ENCODE assay signal across 9 cellular contexts in the genomic region with DNA sequence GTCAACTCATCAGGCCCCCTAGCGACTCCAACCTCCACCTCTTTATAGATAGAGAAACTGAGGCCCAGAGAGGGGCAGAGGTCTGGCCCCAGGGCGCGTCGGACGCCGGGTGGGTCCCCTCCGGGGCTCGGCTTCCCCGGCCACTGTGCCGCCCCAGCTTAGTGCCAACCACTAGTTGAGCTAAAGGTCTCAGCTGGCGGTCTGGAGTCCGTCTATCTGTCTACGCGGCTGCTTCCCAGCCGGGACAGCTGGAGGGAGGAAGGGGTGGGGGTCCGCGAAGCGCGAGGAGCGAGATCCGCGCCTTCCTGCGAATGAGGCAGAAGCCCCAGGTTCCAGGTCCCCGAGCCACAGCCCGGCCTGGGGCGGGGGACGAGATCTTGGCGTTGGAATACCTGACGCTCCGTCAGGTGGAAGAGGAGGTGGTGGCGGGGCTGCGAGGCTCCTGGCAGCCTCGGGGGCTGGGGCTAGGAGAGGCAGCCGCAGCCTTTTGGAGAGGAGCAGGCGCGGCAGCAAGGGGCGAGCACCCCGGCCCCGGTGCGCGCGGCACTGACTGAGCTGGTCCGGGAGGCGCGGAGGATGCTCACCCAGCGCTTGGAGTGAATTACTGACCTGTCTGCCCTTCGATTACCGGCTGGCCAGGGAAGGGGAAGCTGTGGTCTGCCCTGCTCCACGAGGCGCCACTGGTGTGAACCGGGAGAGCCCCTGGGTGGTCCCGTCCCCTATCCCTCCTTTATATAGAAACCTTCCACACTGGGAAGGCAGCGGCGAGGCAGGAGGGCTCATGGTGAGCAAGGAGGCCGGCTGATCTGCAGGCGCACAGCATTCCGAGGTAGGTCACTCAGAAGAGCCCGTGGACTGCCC. TPM values are rescaled to one million over a fixed set of nuclear protein-coding genes. Genes with fewer than 3 reads are reported as not detected.
DNase-seq lines count a peak whose midpoint lies in the region; ATAC-seq, FAIRE-seq and TF ChIP-seq lines count a peak whose summit lies in the region.
"Had no signal": no experiment of that assay in that cellular context is flagged by ENCODE, and none has a peak within 500 bp of the region (broad histone marks: within the 10 kb centered on the region; RNA-seq: fewer than 3 reads in every experiment).

No MANE protein-coding gene starts in this region.

- H3K27ac ChIP-seq in esophagus squamous epithelium (peak overlapping the region; percentile 47 to 86 (median 72)), urinary bladder (ENCODE audit: low read depth) (no peak overlapping the region)

- no peak overlapping the region for H3K27ac Mint-ChIP-seq in activated naive CD4-positive, alpha-beta T cell treated with anti-CD3 and anti-CD28 coated beads for 36 hours
- no peak overlapping the region for H3K27ac Mint-ChIP-seq in naive thymus-derived CD8-positive, alpha-beta T cell

- H3K9me3 Mint-ChIP-seq in activated naive CD4-positive, alpha-beta T cell treated with anti-CD3 and anti-CD28 coated beads for 36 hours, result no peaks in the 10 kb centered on the region
- peaks cover 0 to 3% (median 0%) of the 10 kb centered on the region in 9 donors for H3K9me3 Mint-ChIP-seq in naive thymus-derived CD8-positive, alpha-beta T cell

- CTCF ChIA-PET in activated naive CD4-positive, alpha-beta T cell treated with anti-CD3 and anti-CD28 coated beads for 36 hours (lab: Charles Lee), result interaction anchor here (1.0 kb wide), 1 partner anchor 9 kb away, joined by 3 read pairs; no protein-coding TSS in a partner anchor

- POLR2A ChIA-PET in naive thymus-derived CD8-positive, alpha-beta T cell (lab: Charles Lee), result no interaction called here

- intact Hi-C loops in activated naive CD4-positive, alpha-beta T cell treated with anti-CD3 and anti-CD28 coated beads for 36 hours (cut with micrococcal nuclease), result no loop called here
- intact Hi-C loops in esophagus squamous epithelium (cut with DNase I), result no loop called here

- TF ChIP-seq CTCF in esophagus squamous epithelium (IDR thresholded peaks at IDR 0.05), result no peak

- no peak for ATAC-seq in naive thymus-derived CD8-positive, alpha-beta T cell
- ATAC-seq in GM18867 (IDR thresholded peaks at IDR 0.05; ENCODE audit: unreplicated experiment), result no peak

- no peaks in the 10 kb centered on the region for H3K36me3 Mint-ChIP-seq in activated naive CD4-positive, alpha-beta T cell treated with anti-CD3 and anti-CD28 coated beads for 36 hours (ENCODE audit: low read depth)
- H3K36me3 Mint-ChIP-seq in naive thymus-derived CD8-positive, alpha-beta T cell, result peaks cover 0 to 2% (median 0%) of the 10 kb centered on the region in 3 donors

- H3K9me3 ChIP-seq in esophagus squamous epithelium, result no peaks in the 10 kb centered on the region

- H3K36me3 ChIP-seq in esophagus squamous epithelium, result no peaks in the 10 kb centered on the region
- H3K36me3 ChIP-seq in urinary bladder (ENCODE audit: insufficient read depth), result no peaks in the 10 kb centered on the region

- 19% methylated on average over 13 of the region's 58 CpGs; no CpG with 5 or more reads in 1 of the 2 donors for WGBS in esophagus squamous epithelium, 2 donors
- 20% methylated on average over 58 of the region's 58 CpGs for WGBS in urinary bladder

- peaks cover 8 to 39% (median 10%) of the 10 kb centered on the region in 3 donors for H3K4me1 ChIP-seq in esophagus squamous epithelium
- no peaks in the 10 kb centered on the region for H3K4me1 ChIP-seq in urinary bladder (ENCODE audit: insufficient read depth)

- H3K4me1 Mint-ChIP-seq in activated naive CD4-positive, alpha-beta T cell treated with anti-CD3 and anti-CD28 coated beads for 36 hours (ENCODE audit: low read depth), result peaks cover 2% of the 10 kb centered on the region
- H3K4me1 Mint-ChIP-seq in naive thymus-derived CD8-positive, alpha-beta T cell, result peaks cover 8 to 20% (median 13%) of the 10 kb centered on the region in 4 donors

- FAIRE-seq in frontal cortex (lab: Jason Lieb, UNC), result no peak

- DNase-seq in activated naive CD4-positive, alpha-beta T cell treated with anti-CD3 and anti-CD28 coated beads for 36 hours, result no peak
- no peak for DNase-seq in activated naive CD4-positive, alpha-beta T cell (lab: John Stamatoyannopoulos, UW)
- no peak for DNase-seq in esophagus squamous epithelium (lab: John Stamatoyannopoulos, UW)
- DNase-seq in naive thymus-derived CD8-positive, alpha-beta T cell, result no peak
- no peak for DNase-seq in activated effector memory CD4-positive, alpha-beta T cell treated with anti-CD3 and anti-CD28 coated beads, Interleukin-2, amount 50 U/mL, for 16 hours
- DNase-seq in frontal cortex (ENCODE audit: low spot score in 2 of 2), result no peak
- DNase-seq: NCI-H2227 treated with DMSO at 0.1 percent for 48 hours had no signal

- peaks cover 0 to 39% (median 8%) of the 10 kb centered on the region in 4 donors for H3K27me3 ChIP-seq in esophagus squamous epithelium

- peak overlapping the region; percentile 39 for H3K4me3 Mint-ChIP-seq in activated naive CD4-positive, alpha-beta T cell treated with anti-CD3 and anti-CD28 coated beads for 36 hours
- peak overlapping the region; percentile 42 to 79 (median 66) for H3K4me3 Mint-ChIP-seq in naive thymus-derived CD8-positive, alpha-beta T cell

- H3K4me3 ChIP-seq in esophagus squamous epithelium, result peak overlapping the region; percentile 31 to 69 (median 53)
- H3K4me3 ChIP-seq in urinary bladder (ENCODE audit: low read depth, low read length), result peak overlapping the region; percentile 61

- H3K27me3 Mint-ChIP-seq in activated naive CD4-positive, alpha-beta T cell treated with anti-CD3 and anti-CD28 coated beads for 36 hours (ENCODE audit: low read depth), result peaks cover 36% of the 10 kb centered on the region
- H3K27me3 Mint-ChIP-seq in naive thymus-derived CD8-positive, alpha-beta T cell, result peaks cover 22 to 62% (median 27%) of the 10 kb centered on the region in 5 donors

- no peak for TF ChIP-seq POLR2A in esophagus squamous epithelium (IDR thresholded peaks at IDR 0.05)

RNA-seq across cellular contexts. Expression of a gene that starts 0.9 kb away (rescaled TPM):
- not detected for total RNA-seq in activated naive CD4-positive, alpha-beta T cell treated with anti-CD3 and anti-CD28 coated beads for 36 hours
- total RNA-seq in esophagus squamous epithelium (100 to 1,000 TPM in 1 of 4 donors, 10 to 100 TPM in 2, 1 to 10 TPM in 1; 5.1 to 107 (median 19.0) TPM), urinary bladder (17.1 TPM), frontal cortex (0.82 TPM)
- total RNA-seq in naive thymus-derived CD8-positive, alpha-beta T cell, result not detected
- polyA plus RNA-seq in naive thymus-derived CD8-positive, alpha-beta T cell, result under 1 TPM in 1 of 3 donors, not detected in 2; 0.35 TPM
- 224 TPM for polyA plus RNA-seq in urinary bladder
